In the genomic region with DNA sequence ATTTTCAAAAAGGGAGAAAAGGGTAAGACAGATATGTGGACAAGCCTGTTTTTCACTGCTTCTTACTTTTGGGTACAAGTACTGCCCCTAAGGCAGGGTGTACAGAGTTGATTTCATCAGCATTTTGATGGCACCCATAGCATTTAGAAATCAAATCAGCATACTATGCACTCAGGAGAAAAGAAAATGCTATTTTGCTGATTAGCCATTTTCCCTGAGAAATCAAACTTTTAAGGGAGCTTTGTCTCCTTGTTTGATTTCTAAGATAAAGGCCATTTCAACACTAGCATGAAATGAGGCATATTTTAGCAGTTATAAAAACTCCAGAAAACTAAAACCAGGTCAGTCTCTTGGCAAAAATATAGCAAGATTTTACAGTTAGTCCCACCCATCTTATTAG, we compare ENCODE assay signal across 2 cellular contexts.
TF ChIP-seq lines count a peak whose summit lies in the region.

No MANE protein-coding gene starts in this region.

TF ChIP-seq in A549, 52 proteins besides CTCF, POLR2A, EP300 and RAD21:
- TF ChIP-seq FOXS1 (CRISPR knock-in tag; IDR thresholded peaks at IDR 0.05) = no peak
- peak; percentile 35 for TF ChIP-seq MAFK (IDR thresholded peaks at IDR 0.05; ENCODE audit: partially characterized antibody)

TF ChIP-seq in IMR-90, 13 proteins besides CTCF, POLR2A, EP300 and RAD21:
- TF ChIP-seq, protein P1, sequence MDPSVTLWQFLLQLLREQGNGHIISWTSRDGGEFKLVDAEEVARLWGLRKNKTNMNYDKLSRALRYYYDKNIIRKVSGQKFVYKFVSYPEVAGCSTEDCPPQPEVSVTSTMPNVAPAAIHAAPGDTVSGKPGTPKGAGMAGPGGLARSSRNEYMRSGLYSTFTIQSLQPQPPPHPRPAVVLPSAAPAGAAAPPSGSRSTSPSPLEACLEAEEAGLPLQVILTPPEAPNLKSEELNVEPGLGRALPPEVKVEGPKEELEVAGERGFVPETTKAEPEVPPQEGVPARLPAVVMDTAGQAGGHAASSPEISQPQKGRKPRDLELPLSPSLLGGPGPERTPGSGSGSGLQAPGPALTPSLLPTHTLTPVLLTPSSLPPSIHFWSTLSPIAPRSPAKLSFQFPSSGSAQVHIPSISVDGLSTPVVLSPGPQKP (IDR thresholded peaks at IDR 0.05; ENCODE audit: borderline replicate concordance, low read depth, low read length) = no peak
- TF ChIP-seq MAFK (IDR thresholded peaks at IDR 0.05; ENCODE audit: low read depth, low read length) = peak; percentile 30; the same call in 1 of the 2 replicates
